Comparison of ENCODE assay signal across 1 cellular context in genomic region chr19:51159656-51160055, GRCh38.
A peak's percentile ranks its signal among the peaks of the same experiment; 100 is the strongest.
TF ChIP-seq lines count a peak whose summit lies in the region.

No MANE protein-coding gene starts in this region.

TF ChIP-seq in K562, 482 proteins besides CTCF, POLR2A, EP300 and RAD21:
- TF ChIP-seq, protein P1, sequence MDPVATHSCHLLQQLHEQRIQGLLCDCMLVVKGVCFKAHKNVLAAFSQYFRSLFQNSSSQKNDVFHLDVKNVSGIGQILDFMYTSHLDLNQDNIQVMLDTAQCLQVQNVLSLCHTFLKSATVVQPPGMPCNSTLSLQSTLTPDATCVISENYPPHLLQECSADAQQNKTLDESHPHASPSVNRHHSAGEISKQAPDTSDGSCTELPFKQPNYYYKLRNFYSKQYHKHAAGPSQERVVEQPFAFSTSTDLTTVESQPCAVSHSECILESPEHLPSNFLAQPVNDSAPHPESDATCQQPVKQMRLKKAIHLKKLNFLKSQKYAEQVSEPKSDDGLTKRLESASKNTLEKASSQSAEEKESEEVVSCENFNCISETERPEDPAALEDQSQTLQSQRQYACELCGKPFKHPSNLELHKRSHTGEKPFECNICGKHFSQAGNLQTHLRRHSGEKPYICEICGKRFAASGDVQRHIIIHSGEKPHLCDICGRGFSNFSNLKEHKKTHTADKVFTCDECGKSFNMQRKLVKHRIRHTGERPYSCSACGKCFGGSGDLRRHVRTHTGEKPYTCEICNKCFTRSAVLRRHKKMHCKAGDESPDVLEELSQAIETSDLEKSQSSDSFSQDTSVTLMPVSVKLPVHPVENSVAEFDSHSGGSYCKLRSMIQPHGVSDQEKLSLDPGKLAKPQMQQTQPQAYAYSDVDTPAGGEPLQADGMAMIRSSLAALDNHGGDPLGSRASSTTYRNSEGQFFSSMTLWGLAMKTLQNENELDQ (CRISPR knock-in tag; IDR thresholded peaks at IDR 0.05; ENCODE audit: borderline replicate concordance), result no peak
- TF ChIP-seq ILK (tag; IDR thresholded peaks at IDR 0.05; ENCODE audit: borderline replicate concordance, low read depth) (no peak), NFYB (IDR thresholded peaks at IDR 0.05; ENCODE audit: extremely low read depth, insufficient read length) (no peak), GABPA (tag; conservative IDR thresholded peaks at IDR 0.05; ENCODE audit: low read depth) (no peak), HSF4 (CRISPR knock-in tag; IDR thresholded peaks at IDR 0.05; ENCODE audit: borderline replicate concordance) (no peak), ATF7 (IDR thresholded peaks at IDR 0.05) (peak; percentile 90), ATF3 (IDR thresholded peaks at IDR 0.05) (peak; percentile 93), ATF3 (CRISPR knock-in tag; conservative IDR thresholded peaks at IDR 0.05) (no peak), CREB1 (IDR thresholded peaks at IDR 0.05) (no peak), CREB1 (CRISPR knock-in tag; IDR thresholded peaks at IDR 0.05) (no peak), ZNF347 (CRISPR knock-in tag; IDR thresholded peaks at IDR 0.05; ENCODE audit: low read depth) (no peak), ZNF445 (CRISPR knock-in tag; IDR thresholded peaks at IDR 0.05; ENCODE audit: low read depth) (no peak), MBD2 (IDR thresholded peaks at IDR 0.05; ENCODE audit: borderline replicate concordance, low read depth) (no peak), JUN (IDR thresholded peaks at IDR 0.05; ENCODE audit: borderline replicate concordance, low read depth, low read length) (peak; percentile 19; the same call in 1 of the 2 replicates), JUN (CRISPR knock-in tag; IDR thresholded peaks at IDR 0.05; ENCODE audit: borderline replicate concordance) (no peak), JUND (IDR thresholded peaks at IDR 0.05; ENCODE audit: borderline replicate concordance, low read depth, low read length) (peak; percentile 71), JUND (tag; IDR thresholded peaks at IDR 0.05; ENCODE audit: borderline replicate concordance, low read depth, low read length) (peak; percentile 86), POLR2G (IDR thresholded peaks at IDR 0.05; ENCODE audit: low read depth, low read length) (no peak), GATA2 (CRISPR knock-in tag; IDR thresholded peaks at IDR 0.05) (no peak)
- TF ChIP-seq, protein P2, sequence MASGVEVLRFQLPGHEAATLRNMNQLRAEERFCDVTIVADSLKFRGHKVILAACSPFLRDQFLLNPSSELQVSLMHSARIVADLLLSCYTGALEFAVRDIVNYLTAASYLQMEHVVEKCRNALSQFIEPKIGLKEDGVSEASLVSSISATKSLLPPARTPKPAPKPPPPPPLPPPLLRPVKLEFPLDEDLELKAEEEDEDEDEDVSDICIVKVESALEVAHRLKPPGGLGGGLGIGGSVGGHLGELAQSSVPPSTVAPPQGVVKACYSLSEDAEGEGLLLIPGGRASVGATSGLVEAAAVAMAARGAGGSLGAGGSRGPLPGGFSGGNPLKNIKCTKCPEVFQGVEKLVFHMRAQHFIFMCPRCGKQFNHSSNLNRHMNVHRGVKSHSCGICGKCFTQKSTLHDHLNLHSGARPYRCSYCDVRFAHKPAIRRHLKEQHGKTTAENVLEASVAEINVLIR (CRISPR knock-in tag; IDR thresholded peaks at IDR 0.05), result no peak
